In the genomic region with DNA sequence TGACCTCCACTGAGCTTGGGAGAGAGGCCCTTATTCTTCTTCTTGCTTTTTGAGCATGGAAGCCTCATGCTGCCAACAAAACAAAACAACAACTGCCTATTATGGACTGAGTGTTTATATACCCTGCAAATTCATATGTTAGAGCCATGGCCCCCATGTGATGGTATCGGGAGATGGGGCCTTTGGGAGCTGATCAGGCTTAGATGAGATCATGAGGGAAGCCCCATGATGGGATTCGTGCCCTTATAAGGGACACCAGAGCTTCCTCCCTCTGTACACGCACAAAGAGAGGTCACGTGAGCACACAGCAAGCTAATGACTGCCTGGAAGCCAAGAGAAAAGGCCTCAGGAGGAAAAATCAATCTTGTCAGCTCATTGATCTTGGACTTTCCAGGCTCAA, we compare ENCODE assay signal across 24 cellular contexts.
DNase-seq lines count a peak whose midpoint lies in the region; ATAC-seq, FAIRE-seq and TF ChIP-seq lines count a peak whose summit lies in the region.
"Had no signal": no experiment of that assay in that cellular context is flagged by ENCODE, and none has a peak within 500 bp of the region (broad histone marks: within the 10 kb centered on the region; RNA-seq: fewer than 3 reads in every experiment).

No MANE protein-coding gene starts in this region.

- ATAC-seq in K562: no peak
- no peak for ATAC-seq in GM18520 (IDR thresholded peaks at IDR 0.05; ENCODE audit: unreplicated experiment)
- ATAC-seq in GM21526 (IDR thresholded peaks at IDR 0.05; ENCODE audit: low FRiP score, unreplicated experiment): no peak
- ATAC-seq: HCT116, SK-N-SH treated with all-trans-retinoic acid at 6 μM for 48 hours, upper lobe of right lung had no signal

- H3K27ac ChIP-seq in GM23248 (peak overlapping the region; percentile 65), K562 (ENCODE audit: extremely low read depth, low read depth, low read length) (no peak overlapping the region), parathyroid adenoma (no peak overlapping the region), transverse colon (no peak overlapping the region)
- H3K27ac ChIP-seq: BLaER1 treated with 17β-estradiol and CSF1 and Interleukin-3, amounts not matched to agents 10 nM and 100 nM had no signal

- H2AFZ ChIP-seq in GM23248 (no peak overlapping the region), K562 (ENCODE audit: low read depth, low read length) (no peak overlapping the region), parathyroid adenoma (peak overlapping the region; percentile 38)

- H3K79me2 ChIP-seq in GM23248 (ENCODE audit: insufficient read depth) (0 out of 2 replicates have a peak, but pooled peaks cover 12% of the 10 kb centered on the region), K562 (ENCODE audit: control insufficient read depth, insufficient read depth, low read length) (no peaks in the 10 kb centered on the region), parathyroid adenoma (no peaks in the 10 kb centered on the region)

- H4K20me1 ChIP-seq in GM23248 (ENCODE audit: insufficient read depth) (no peaks in the 10 kb centered on the region), K562 (replicated peaks; ENCODE audit: control insufficient read depth, insufficient read depth, low read length) (no peaks in the 10 kb centered on the region)
- H4K20me1 ChIP-seq: BLaER1 treated with 17β-estradiol and CSF1 and Interleukin-3, amounts not matched to agents 10 nM and 100 nM had no signal

- H3K4me2 ChIP-seq in GM23248 (ENCODE audit: unreplicated experiment) (no peak overlapping the region), K562 (ENCODE audit: insufficient read depth, low read length) (no peak overlapping the region), parathyroid adenoma (ENCODE audit: low read length) (no peak overlapping the region)
- H3K4me2 ChIP-seq: BLaER1 treated with 17β-estradiol and CSF1 and Interleukin-3, amounts not matched to agents 10 nM and 100 nM had no signal

- no peaks in the 10 kb centered on the region for H3K9me1 ChIP-seq in K562 (ENCODE audit: control insufficient read depth, insufficient read depth, low read length)

- CTCF ChIA-PET in K562 (lab: Yijun Ruan, JAX; ENCODE audit: low intra/inter-chr PET ratio): no interaction called here

- no peak for TF ChIP-seq RAD21 in K562 (CRISPR knock-in tag; conservative IDR thresholded peaks at IDR 0.05 in 1 of 2, IDR thresholded peaks at IDR 0.05 in 1 of 2)

- BruUV-seq in K562 (replicated peaks; lab: Mats Ljungman, UMichigan): no TSS peak

- H3K36me3 ChIP-seq in GM23248 (ENCODE audit: low read depth) (peaks cover 7% of the 10 kb centered on the region; the same call in 1 of the 2 replicates), K562 (ENCODE audit: control insufficient read depth, insufficient read depth, low read length) (no peaks in the 10 kb centered on the region), parathyroid adenoma (ENCODE audit: control insufficient read depth, insufficient read depth, low read length) (no peaks in the 10 kb centered on the region), transverse colon (no peaks in the 10 kb centered on the region)
- H3K36me3 ChIP-seq: BLaER1 treated with 17β-estradiol and CSF1 and Interleukin-3, amounts not matched to agents 10 nM and 100 nM; heart right ventricle; upper lobe of right lung had no signal

- H3K4me1 ChIP-seq in GM23248 (ENCODE audit: insufficient read depth) (peaks cover 35% of the 10 kb centered on the region), K562 (replicated peaks in 1 of 2; ENCODE audit: control insufficient read depth in 2 of 2, insufficient read depth in 2 of 2, low read length in 2 of 2) (no peaks in the 10 kb centered on the region), parathyroid adenoma (peaks cover 3% of the 10 kb centered on the region), transverse colon (no peaks in the 10 kb centered on the region)

- no peaks in the 10 kb centered on the region for H3K9me3 ChIP-seq in GM23248 (ENCODE audit: low read depth)
- no peaks in the 10 kb centered on the region for H3K9me3 ChIP-seq in K562 (replicated peaks; ENCODE audit: control insufficient read depth, insufficient read depth, low read depth, low read length)
- no peaks in the 10 kb centered on the region for H3K9me3 ChIP-seq in parathyroid adenoma (ENCODE audit: control insufficient read depth, low read length)
- no peaks in the 10 kb centered on the region for H3K9me3 ChIP-seq in transverse colon
- H3K9me3 ChIP-seq: BLaER1 treated with 17β-estradiol and CSF1 and Interleukin-3, amounts not matched to agents 10 nM and 100 nM; heart right ventricle; upper lobe of right lung had no signal

- H3K4me3 ChIP-seq in GM23248 (no peak overlapping the region), K562 (no peak overlapping the region), parathyroid adenoma (ENCODE audit: low read depth, low read length) (no peak overlapping the region), transverse colon (no peak overlapping the region)
- H3K4me3 ChIP-seq: BLaER1 treated with 17β-estradiol and CSF1 and Interleukin-3, amounts not matched to agents 10 nM and 100 nM; heart right ventricle; upper lobe of right lung had no signal

- POLR2A ChIA-PET in K562 (lab: Yijun Ruan, JAX): interaction anchor here (0.6 kb wide), 1 partner anchor 844 kb away, joined by 4 read pairs; no protein-coding TSS in a partner anchor

- TF ChIP-seq EP300 in K562 (IDR thresholded peaks at IDR 0.05; ENCODE audit: low read length): no peak
- TF ChIP-seq EP300 in transverse colon (IDR thresholded peaks at IDR 0.05; ENCODE audit: low read depth): no peak

- in situ Hi-C loops in GM23248 (cut with MboI) (no loop called here), K562 (cut with MboI) (no loop called here), transverse colon (cut with MboI; ENCODE audit: low pct_ligation_motif_present in 1 of 4, low pct_unique_long_range_greater_than_20kb in 1 of 4, low sequenced_read_pairs in 3 of 4) (no loop called here)

- TF ChIP-seq POLR2A in K562 (conservative IDR thresholded peaks at IDR 0.05) (no peak), transverse colon (IDR thresholded peaks at IDR 0.05) (no peak)

- H3K9ac ChIP-seq in GM23248 (no peak overlapping the region), K562 (ENCODE audit: insufficient read depth in 1 of 2, low read depth in 2 of 2, low read length in 2 of 2) (no peak overlapping the region), parathyroid adenoma (no peak overlapping the region)
- H3K9ac ChIP-seq: BLaER1 treated with 17β-estradiol and CSF1 and Interleukin-3, amounts not matched to agents 10 nM and 100 nM had no signal

- intact Hi-C loops in K562 (cut with micrococcal nuclease): no loop called here
- intact Hi-C loops in transverse colon (cut with DNase I; ENCODE audit: low total_unique reads): no loop called here

- H3K27me3 ChIP-seq in GM23248 (replicated peaks; ENCODE audit: insufficient read depth) (no peaks in the 10 kb centered on the region), K562 (ENCODE audit: control insufficient read depth in 2 of 2, insufficient read depth in 2 of 2, low read length in 2 of 2) (peaks cover 0 to 13% of the 10 kb centered on the region in 2 experiments; a peak in 2 of 5 replicates), parathyroid adenoma (ENCODE audit: control insufficient read depth, insufficient read depth, low read length) (no peaks in the 10 kb centered on the region), transverse colon (no peaks in the 10 kb centered on the region)
- H3K27me3 ChIP-seq: BLaER1 treated with 17β-estradiol and CSF1 and Interleukin-3, amounts not matched to agents 10 nM and 100 nM; heart right ventricle; upper lobe of right lung had no signal

- 83 to 90% methylated on average over 4 of the region's 4 CpGs for WGBS in GM23248 (ENCODE audit: low coverage in 1 of 2, low lambda C conversion rate in 2 of 2, missing lambda C conversion rate in 2 of 2), 2 experiments
- 10% methylated on average over 4 of the region's 4 CpGs for WGBS in K562 (ENCODE audit: insufficient coverage, low coverage, missing lambda C conversion rate)
- 76% methylated on average over 4 of the region's 4 CpGs; no CpG with 5 or more reads in 1 of the 2 donors for WGBS in transverse colon (ENCODE audit: low coverage in 1 of 2), 2 donors

- no peaks in the 10 kb centered on the region for H3K9me2 ChIP-seq in GM23248 (ENCODE audit: insufficient read depth)

- DNase-seq in GM23248 (no peak), K562 (ENCODE audit: extremely low read depth in 1 of 4, low spot score in 3 of 4) (no peak), foreskin melanocyte (peak; percentile 92), putamen (ENCODE audit: low spot score) (no peak), transverse colon (no peak)
- DNase-seq: ACHN; activated CD4-positive, alpha-beta T cell treated with anti-CD3 and anti-CD28 coated beads, Interleukin-2, amount 50 U/mL, for 4 hours; activated CD8-positive, alpha-beta memory T cell treated with anti-CD3 and anti-CD28 coated beads, Interleukin-2, amount 50 U/mL, for 4 hours; heart right ventricle; MM.1S; NCI-H1436; NCI-H2171 treated with DMSO at 0.1 percent for 48 hours; NCI-H526 treated with DMSO at 0.1 percent for 48 hours; RPMI8226; stimulated activated CD4-positive, alpha-beta T cell treated with anti-CD3 and anti-CD28 coated beads, Interleukin-15, amount 100 ng/mL, for 24 hours; upper lobe of right lung had no signal

- TF ChIP-seq CTCF in K562 (IDR thresholded peaks at IDR 0.05 in 2 of 3, conservative IDR thresholded peaks at IDR 0.05 in 1 of 3; ENCODE audit: insufficient read depth in 2 of 3, low read depth in 1 of 3, low read length in 3 of 3): no peak
- TF ChIP-seq CTCF in parathyroid adenoma (IDR thresholded peaks at IDR 0.05): no peak
- no peak for TF ChIP-seq CTCF in transverse colon (IDR thresholded peaks at IDR 0.05)

- FAIRE-seq in K562 (lab: Jason Lieb, UNC): no peak
- FAIRE-seq: colon, D721Med had no signal

- H3F3A ChIP-seq in GM23248 (ENCODE audit: insufficient read depth): peaks cover 56% of the 10 kb centered on the region

TF ChIP-seq in K562, 482 proteins besides CTCF, POLR2A, EP300 and RAD21 (continues in another document):
- TF ChIP-seq POLR2G (IDR thresholded peaks at IDR 0.05; ENCODE audit: low read depth, low read length) (no peak), SRF (CRISPR knock-in tag; IDR thresholded peaks at IDR 0.05) (peak in 1 of 2 experiments; percentile 55; a peak in 1 of 4 replicates)
- TF ChIP-seq, protein P1, sequence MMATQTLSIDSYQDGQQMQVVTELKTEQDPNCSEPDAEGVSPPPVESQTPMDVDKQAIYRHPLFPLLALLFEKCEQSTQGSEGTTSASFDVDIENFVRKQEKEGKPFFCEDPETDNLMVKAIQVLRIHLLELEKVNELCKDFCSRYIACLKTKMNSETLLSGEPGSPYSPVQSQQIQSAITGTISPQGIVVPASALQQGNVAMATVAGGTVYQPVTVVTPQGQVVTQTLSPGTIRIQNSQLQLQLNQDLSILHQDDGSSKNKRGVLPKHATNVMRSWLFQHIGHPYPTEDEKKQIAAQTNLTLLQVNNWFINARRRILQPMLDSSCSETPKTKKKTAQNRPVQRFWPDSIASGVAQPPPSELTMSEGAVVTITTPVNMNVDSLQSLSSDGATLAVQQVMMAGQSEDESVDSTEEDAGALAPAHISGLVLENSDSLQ (IDR thresholded peaks at IDR 0.05): no peak
